In the genomic region with DNA sequence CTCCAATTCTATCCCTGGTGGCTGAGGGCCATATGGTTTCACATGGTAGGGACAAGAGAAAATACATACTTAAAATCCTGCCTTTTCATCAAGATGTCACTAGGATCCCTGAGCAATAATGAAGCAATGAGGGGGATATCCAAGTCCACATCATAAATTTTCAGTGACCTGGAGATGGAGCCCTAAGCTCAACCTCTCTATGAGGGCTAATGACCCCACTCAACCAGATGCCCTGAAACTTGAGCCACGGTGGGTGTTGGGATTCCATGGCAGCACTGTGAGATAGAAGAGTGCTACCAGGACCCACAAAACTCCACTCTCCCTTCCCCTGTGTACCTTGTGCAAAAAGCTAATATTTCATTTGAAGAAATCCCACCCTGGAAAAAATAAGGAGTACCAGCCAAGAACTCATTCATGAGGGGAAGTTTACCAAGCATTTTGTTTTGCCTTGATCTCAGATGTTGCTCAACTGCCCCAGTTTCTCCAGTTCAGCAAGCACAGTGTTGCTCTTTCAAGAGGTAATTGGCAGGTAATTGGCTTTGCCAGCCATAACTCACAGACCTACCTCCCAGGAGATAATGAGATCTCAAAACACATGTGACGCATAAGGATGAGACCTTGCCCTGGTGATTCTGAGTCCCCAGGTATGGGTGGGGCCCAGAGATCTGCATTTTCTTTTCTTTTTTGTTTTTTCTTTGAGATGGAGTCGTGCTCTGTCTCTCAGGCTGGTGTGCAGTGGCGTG, we compare ENCODE assay signal across 8 cellular contexts. TPM values are rescaled to one million over a fixed set of nuclear protein-coding genes. Genes with fewer than 3 reads are reported as not detected.
DNase-seq lines count a peak whose midpoint lies in the region; ATAC-seq and TF ChIP-seq lines count a peak whose summit lies in the region.

No MANE protein-coding gene starts in this region.

- H3K4me3 ChIP-seq in CD4-positive, CD25-positive, alpha-beta regulatory T cell (ENCODE audit: low read depth, low read length) = no peak overlapping the region
- H3K4me3 ChIP-seq in RWPE2 (ENCODE audit: severe bottlenecking) (no peak overlapping the region), PC-9 (no peak overlapping the region)

- H3K4me2 ChIP-seq in PC-9 = no peak overlapping the region

- CTCF ChIA-PET in PC-9 (lab: Charles Lee) = no interaction called here

- no peaks in the 10 kb centered on the region for H4K20me1 ChIP-seq in PC-9 (ENCODE audit: insufficient read depth)

- no peak overlapping the region for H3K27ac ChIP-seq in CD4-positive, CD25-positive, alpha-beta regulatory T cell (ENCODE audit: insufficient read depth, low read length, poor library complexity, severe bottlenecking)
- H3K27ac ChIP-seq in RWPE2 (ENCODE audit: poor library complexity, severe bottlenecking) (no peak overlapping the region), PC-9 (no peak overlapping the region)

- BruUV-seq in PC-9 (replicated peaks; lab: Mats Ljungman, UMichigan) = no TSS peak

- H3K4me3 Mint-ChIP-seq in CD4-positive, CD25-positive, alpha-beta regulatory T cell = peak overlapping the region in 1 of 4 donors; percentile 2

- H3K79me2 ChIP-seq in PC-9 (ENCODE audit: low read depth) = no peaks in the 10 kb centered on the region

- H3K27me3 ChIP-seq in CD4-positive, CD25-positive, alpha-beta regulatory T cell (ENCODE audit: control insufficient read depth, insufficient read depth, low read length) = no peaks in the 10 kb centered on the region
- H3K27me3 ChIP-seq in RWPE2 (ENCODE audit: insufficient read depth, poor library complexity, severe bottlenecking) = no peaks in the 10 kb centered on the region
- no peaks in the 10 kb centered on the region for H3K27me3 ChIP-seq in PC-9 (ENCODE audit: insufficient read depth, low read depth)

- no peaks in the 10 kb centered on the region for H3K9me3 Mint-ChIP-seq in CD4-positive, CD25-positive, alpha-beta regulatory T cell

- H3K9me3 ChIP-seq in CD4-positive, CD25-positive, alpha-beta regulatory T cell (ENCODE audit: control insufficient read depth in 2 of 2, low read length in 2 of 2) = no peaks in the 10 kb centered on the region
- H3K9me3 ChIP-seq in RWPE2 (ENCODE audit: severe bottlenecking) (no peaks in the 10 kb centered on the region), PC-9 (ENCODE audit: insufficient read depth, low read depth) (no peaks in the 10 kb centered on the region)

- H3K4me1 Mint-ChIP-seq in CD4-positive, CD25-positive, alpha-beta regulatory T cell = peaks cover 6 to 51% (median 40%) of the 10 kb centered on the region in 4 donors

- H3K4me1 ChIP-seq in CD4-positive, CD25-positive, alpha-beta regulatory T cell (ENCODE audit: control insufficient read depth, insufficient read depth, low read length, poor library complexity, severe bottlenecking) = peaks cover 31% of the 10 kb centered on the region
- H3K4me1 ChIP-seq in RWPE2 (ENCODE audit: insufficient read depth, poor library complexity, severe bottlenecking) = no peaks in the 10 kb centered on the region
- no peaks in the 10 kb centered on the region for H3K4me1 ChIP-seq in PC-9 (replicated peaks; ENCODE audit: insufficient read depth)

- no peak for ATAC-seq in CD4-positive, CD25-positive, alpha-beta regulatory T cell (ENCODE audit: low read depth in 2 of 2)
- ATAC-seq in RWPE2 (ENCODE audit: low read depth) (no peak), left cardiac atrium (no peak)

- H3K9me2 ChIP-seq in PC-9 (ENCODE audit: insufficient read depth) = no peaks in the 10 kb centered on the region

- H3K27me3 Mint-ChIP-seq in CD4-positive, CD25-positive, alpha-beta regulatory T cell = no peaks in the 10 kb centered on the region

- no peaks in the 10 kb centered on the region for H3K36me3 ChIP-seq in CD4-positive, CD25-positive, alpha-beta regulatory T cell (ENCODE audit: control insufficient read depth, insufficient read depth, low read length)
- H3K36me3 ChIP-seq in RWPE2 (ENCODE audit: low read depth) = no peaks in the 10 kb centered on the region
- no peaks in the 10 kb centered on the region for H3K36me3 ChIP-seq in PC-9 (ENCODE audit: low read depth)

- no peaks in the 10 kb centered on the region for H3K36me3 Mint-ChIP-seq in CD4-positive, CD25-positive, alpha-beta regulatory T cell

- peak overlapping the region; percentile 11 to 79 (median 28) for H3K27ac Mint-ChIP-seq in CD4-positive, CD25-positive, alpha-beta regulatory T cell

- in situ Hi-C loops in GM13977 (cut with MboI; ENCODE audit: low pct_unique_long_range_greater_than_20kb, low sequenced_read_pairs, unreplicated experiment) = no loop called here

- H3F3A ChIP-seq in PC-9 (ENCODE audit: insufficient read depth, low read depth) = no peaks in the 10 kb centered on the region

- intact Hi-C loops in PC-9 (cut with micrococcal nuclease; ENCODE audit: unreplicated experiment) (loop anchor here (5.0 kb wide), 1 partner anchor 154 kb away; no protein-coding TSS in a partner anchor), left cardiac atrium (cut with DNase I) (loop anchor here in 1 of 2 donors (10.0 kb wide), 1 partner anchor 151 kb away; no protein-coding TSS in a partner anchor)

- H2AFZ ChIP-seq in PC-9 = no peak overlapping the region

- no peak for DNase-seq in CD4-positive, CD25-positive, alpha-beta regulatory T cell
- DNase-seq in GM13977 (ENCODE audit: low spot score) (no peak), RWPE2 (ENCODE audit: low spot score) (no peak), kidney glomerular epithelial cell (lab: John Stamatoyannopoulos, UW) (peak; percentile 26), PC-9 (no peak), left cardiac atrium (no peak), HK-2 (ENCODE audit: unreplicated experiment) (no peak), NCI-H774 (lab: John Stamatoyannopoulos, UW) (no peak)

- TF ChIP-seq CTCF in GM13977 (IDR thresholded peaks at IDR 0.05; ENCODE audit: extremely low read depth, insufficient read depth, missing control alignments) = peak; percentile 9
- peak; percentile 27 for TF ChIP-seq CTCF in RWPE2 (IDR thresholded peaks at IDR 0.05; ENCODE audit: poor library complexity, severe bottlenecking)
- no peak for TF ChIP-seq CTCF in PC-9 (conservative IDR thresholded peaks at IDR 0.05)

- POLR2A ChIA-PET in PC-9 (lab: Charles Lee; ENCODE audit: unreplicated experiment) = interaction anchor here (0.6 kb wide), 1 partner anchor 31 kb away, joined by 8 read pairs; no protein-coding TSS in a partner anchor

RNA-seq across cellular contexts. Expression of gene TTC39C, which starts 50.9 kb away (rescaled TPM):
- total RNA-seq in CD4-positive, CD25-positive, alpha-beta regulatory T cell = 274 TPM
- 100 to 1,000 TPM; 109 to 206 (median 167) TPM for polyA plus RNA-seq in CD4-positive, CD25-positive, alpha-beta regulatory T cell
- total RNA-seq in PC-9 (2021) (13.0 and 15.3 TPM in 2 replicates), left cardiac atrium (1 to 10 TPM; 7.6 to 8.9 TPM)

Comparison
In these comparisons a context has a peak if more than half of its experiments do, and no peak if none do; other contexts are left out.
1. RNA of gene TTC39C, which starts 50.9 kb away (total RNA-seq): 274 TPM in CD4-positive, CD25-positive, alpha-beta regulatory T cell (single experiment); 13.0 to 15.3 TPM in PC-9 and 7.6 to 8.9 TPM in left cardiac atrium; every median in the first group is over 10 times any median in the second.